Comparison of ENCODE assay signal across 22 cellular contexts in the genomic region with DNA sequence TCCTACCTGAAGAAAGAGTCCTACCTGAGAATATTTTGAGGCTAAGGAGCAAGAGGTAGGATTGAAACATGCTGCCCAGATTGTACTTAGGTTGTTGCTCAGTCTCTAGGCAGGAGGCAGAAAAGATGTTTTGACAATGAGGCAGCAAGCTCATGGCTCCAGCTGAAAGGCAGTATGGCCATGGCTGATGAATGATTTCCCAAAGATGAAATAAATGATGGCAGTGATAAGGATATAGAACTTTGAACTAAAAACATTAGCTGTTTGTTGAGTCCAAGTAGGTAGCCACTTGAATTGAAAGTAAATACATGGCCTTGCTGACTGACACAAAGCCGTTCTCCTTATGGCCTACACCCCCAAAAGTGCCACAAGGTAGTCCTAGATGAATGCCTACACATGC. TPM values are rescaled to one million over a fixed set of nuclear protein-coding genes. Genes with fewer than 3 reads are reported as not detected.
DNase-seq lines count a peak whose midpoint lies in the region; ATAC-seq and TF ChIP-seq lines count a peak whose summit lies in the region.
"Had no signal": no experiment of that assay in that cellular context is flagged by ENCODE, and none has a peak within 500 bp of the region (broad histone marks: within the 10 kb centered on the region; RNA-seq: fewer than 3 reads in every experiment).

No MANE protein-coding gene starts in this region.

- no TSS peak for BruUV-seq in A673 (replicated peaks; lab: Mats Ljungman, UMichigan)

- DNase-seq in left colon (no peak), nephron progenitor cell (no peak), endothelial cell (ENCODE audit: low spot score) (no peak), COR-L47 (lab: John Stamatoyannopoulos, UW) (no peak), A673 (ENCODE audit: low spot score) (no peak), spleen (no peak)
- DNase-seq: Caco-2; CD4-positive, alpha-beta T cell; DMS 273 treated with DMSO at 0.1 percent for 48 hours; DMS79 treated with DMSO at 0.1 percent for 48 hours; GF-D8; Kasumi-1; NCI-H1092 treated with DMSO at 0.1 percent for 48 hours; NCI-H1436; NCI-H187; NCI-H2171 treated with DMSO at 0.1 percent for 48 hours; NCI-H345; NCI-H524; NCI-H774 had no signal

- H3K4me3 ChIP-seq in A673 (ENCODE audit: low read depth, low read length, poor library complexity, severe bottlenecking) (no peak overlapping the region), spleen (no peak overlapping the region)
- H3K4me3 ChIP-seq: BLaER1 had no signal

- no peaks in the 10 kb centered on the region for H3K27me3 Mint-ChIP-seq in nephron progenitor cell (ENCODE audit: low read depth, poor library complexity)
- no peaks in the 10 kb centered on the region for H3K27me3 Mint-ChIP-seq in endothelial cell (ENCODE audit: unreplicated experiment)
- H3K27me3 Mint-ChIP-seq: CD4-positive, alpha-beta T cell had no signal

- H3K36me3 Mint-ChIP-seq in nephron progenitor cell (ENCODE audit: low read depth), result peaks cover 34% of the 10 kb centered on the region
- peaks cover 11% of the 10 kb centered on the region for H3K36me3 Mint-ChIP-seq in endothelial cell (ENCODE audit: low read depth, unreplicated experiment)

- H3K27ac ChIP-seq in A673 (ENCODE audit: low read depth, low read length, poor library complexity, severe bottlenecking) (no peak overlapping the region), spleen (no peak overlapping the region)
- H3K27ac ChIP-seq: BLaER1 had no signal

- intact Hi-C loops in left colon (cut with DNase I, micrococcal nuclease), result no loop called here
- intact Hi-C loops in A673 (cut with micrococcal nuclease; ENCODE audit: unreplicated experiment), result no loop called here
- intact Hi-C loops in spleen (cut with DNase I; ENCODE audit: low total_unique reads), result no loop called here

- 89 to 100% (median 95%) methylated on average over 1 of the region's 1 CpG for WGBS in spleen, 5 donors

- TF ChIP-seq POLR2A in GM15510 (IDR thresholded peaks at IDR 0.05; ENCODE audit: borderline replicate concordance, extremely low read depth, insufficient read length) (peak; percentile 7), spleen (IDR thresholded peaks at IDR 0.05) (no peak)

- ATAC-seq in left colon, result peak; percentile 14
- ATAC-seq: SK-N-SH treated with all-trans-retinoic acid at 6 μM for 48 hours had no signal

- H3K9me3 ChIP-seq in A673 (ENCODE audit: low read depth, low read length, poor library complexity, severe bottlenecking), result no peaks in the 10 kb centered on the region
- no peaks in the 10 kb centered on the region for H3K9me3 ChIP-seq in spleen
- H3K9me3 ChIP-seq: BLaER1, Caco-2 had no signal

- TF ChIP-seq CTCF in nephron progenitor cell (IDR thresholded peaks at IDR 0.05) (no peak), endothelial cell (IDR thresholded peaks at IDR 0.05; ENCODE audit: unreplicated experiment) (no peak), A673 (conservative IDR thresholded peaks at IDR 0.05; ENCODE audit: low read depth, low read length) (no peak), spleen (IDR thresholded peaks at IDR 0.05 in 8 of 11, conservative IDR thresholded peaks at IDR 0.05 in 3 of 11) (no peak)

- H3K4me3 Mint-ChIP-seq in nephron progenitor cell (no peak overlapping the region), endothelial cell (ENCODE audit: unreplicated experiment) (no peak overlapping the region)
- H3K4me3 Mint-ChIP-seq: CD4-positive, alpha-beta T cell had no signal

- H3K27ac Mint-ChIP-seq in nephron progenitor cell (peak overlapping the region; percentile 70), endothelial cell (ENCODE audit: unreplicated experiment) (no peak overlapping the region)
- H3K27ac Mint-ChIP-seq: CD4-positive, alpha-beta T cell had no signal

- H3K4me1 ChIP-seq in A673 (ENCODE audit: insufficient read depth, low read length, poor library complexity, severe bottlenecking) (no peaks in the 10 kb centered on the region), spleen (no peaks in the 10 kb centered on the region)
- H3K4me1 ChIP-seq: BLaER1 had no signal

- H3K9me3 Mint-ChIP-seq in nephron progenitor cell (no peaks in the 10 kb centered on the region), endothelial cell (ENCODE audit: unreplicated experiment) (no peaks in the 10 kb centered on the region)
- H3K9me3 Mint-ChIP-seq: CD4-positive, alpha-beta T cell had no signal

- POLR2A ChIA-PET in A673 (lab: Charles Lee; ENCODE audit: low non-redundant PET), result no interaction called here

- CTCF ChIA-PET in A673 (lab: Charles Lee), result no interaction called here

- H3K27me3 ChIP-seq in A673 (replicated peaks; ENCODE audit: insufficient read depth, low read depth, low read length, poor library complexity) (no peaks in the 10 kb centered on the region), spleen (replicated peaks in 1 of 7) (no peaks in the 10 kb centered on the region)
- H3K27me3 ChIP-seq: BLaER1 had no signal

- peaks cover 22% of the 10 kb centered on the region for H3K36me3 ChIP-seq in A673 (ENCODE audit: insufficient read depth, low read length, poor library complexity, severe bottlenecking)
- H3K36me3 ChIP-seq in spleen, result peaks cover 0 to 37% (median 17%) of the 10 kb centered on the region in 6 donors

- no peaks in the 10 kb centered on the region for H3K4me1 Mint-ChIP-seq in nephron progenitor cell
- H3K4me1 Mint-ChIP-seq in endothelial cell (ENCODE audit: unreplicated experiment), result peaks cover 11% of the 10 kb centered on the region

RNA-seq across cellular contexts. Expression of gene NEU3, which starts 6.8 kb away (rescaled TPM):
- total RNA-seq in left colon, result 1 to 10 TPM; 6.1 to 7.7 TPM
- total RNA-seq in endothelial cell (ENCODE audit: unreplicated experiment), result 11.8 TPM
- total RNA-seq in A673 (2021), result 11.5 and 13.3 TPM in 2 replicates
- 10 to 100 TPM in 6 of 7 donors, 1 to 10 TPM in 1; 7.8 to 14.9 (median 13.8) TPM for total RNA-seq in spleen
- 1 to 10 TPM; 2.8 to 6.1 (median 3.2) TPM for polyA plus RNA-seq in spleen

RNA-seq across cellular contexts. Expression of gene SPCS2, which starts 32.8 kb away (rescaled TPM):
- 100 to 1,000 TPM; 114 to 124 TPM for total RNA-seq in left colon
- total RNA-seq in endothelial cell (ENCODE audit: unreplicated experiment), result 130 TPM
- total RNA-seq in A673 (2021), result 207 and 241 TPM in 2 replicates
- total RNA-seq in spleen, result 100 to 1,000 TPM in 4 of 7 donors, 10 to 100 TPM in 3; 33.4 to 120 (median 115) TPM
- 100 to 1,000 TPM; 110 to 136 (median 131) TPM for polyA plus RNA-seq in spleen

RNA-seq across cellular contexts. Expression of gene XRRA1, which starts 33.0 kb away (rescaled TPM):
- 10 to 100 TPM in 1 of 2 donors, 1 to 10 TPM in 1; 5.7 to 20.8 TPM for total RNA-seq in left colon
- 8.0 TPM for total RNA-seq in endothelial cell (ENCODE audit: unreplicated experiment)
- total RNA-seq in A673 (2021), result 7.3 and 10.0 TPM in 2 replicates
- total RNA-seq in spleen, result 10 to 100 TPM; 11.5 to 60.1 (median 25.1) TPM
- polyA plus RNA-seq in spleen, result 1 to 10 TPM; 1.4 to 2.7 (median 1.9) TPM
